ENCODE assay signal across 1 cellular context in the genomic region with DNA sequence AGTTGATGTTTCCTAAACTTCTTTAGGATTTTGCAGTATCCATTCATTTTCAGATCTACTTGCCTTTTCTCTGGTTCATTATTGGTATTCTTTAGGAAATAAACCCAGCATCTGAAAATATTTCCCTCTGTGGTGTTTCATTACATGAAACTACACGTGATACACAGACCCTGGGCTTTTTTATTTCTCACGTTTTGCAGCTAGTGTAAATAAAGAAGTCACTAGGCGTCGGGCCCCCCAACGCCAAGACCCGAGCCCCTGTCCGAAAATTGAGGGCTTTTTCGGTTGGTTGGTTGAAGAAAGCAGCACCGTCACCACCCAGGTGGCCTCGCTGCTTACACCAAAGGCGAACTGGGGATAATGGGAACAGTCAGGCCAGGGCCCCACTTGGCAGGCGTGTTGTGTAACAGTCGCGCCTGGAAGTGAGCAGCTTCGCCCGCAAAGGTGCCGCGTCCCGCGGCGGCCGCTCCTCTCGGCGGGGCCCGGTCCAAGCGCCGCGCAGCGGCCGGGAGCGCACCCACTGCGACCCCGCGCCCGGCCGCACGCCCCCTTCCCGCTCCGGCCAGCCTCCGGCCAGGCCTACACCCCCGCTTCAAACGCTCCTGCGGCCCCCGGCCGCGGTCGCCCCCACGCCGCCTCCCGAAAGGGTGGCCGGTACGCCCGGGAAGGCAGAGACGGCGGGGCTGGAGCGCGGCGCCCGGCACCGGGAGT.
TF ChIP-seq lines count a peak whose summit lies in the region.

No MANE protein-coding gene starts in this region.

TF ChIP-seq in HEK293, 187 proteins besides CTCF, POLR2A, EP300 and RAD21 (continued from another document and continues in another):
- no peak for TF ChIP-seq ZNF174 (tag by site-specific recombination; IDR thresholded peaks at IDR 0.05)
- TF ChIP-seq ZNF558 (tag by site-specific recombination; IDR thresholded peaks at IDR 0.05), result no peak
- TF ChIP-seq ZNF677 (tag by site-specific recombination; IDR thresholded peaks at IDR 0.05), result no peak
- TF ChIP-seq ZNF561 (tag by site-specific recombination; IDR thresholded peaks at IDR 0.05; ENCODE audit: borderline replicate concordance), result no peak
- TF ChIP-seq ZNF146 (tag by site-specific recombination; IDR thresholded peaks at IDR 0.05), result no peak
- TF ChIP-seq, protein P1, sequence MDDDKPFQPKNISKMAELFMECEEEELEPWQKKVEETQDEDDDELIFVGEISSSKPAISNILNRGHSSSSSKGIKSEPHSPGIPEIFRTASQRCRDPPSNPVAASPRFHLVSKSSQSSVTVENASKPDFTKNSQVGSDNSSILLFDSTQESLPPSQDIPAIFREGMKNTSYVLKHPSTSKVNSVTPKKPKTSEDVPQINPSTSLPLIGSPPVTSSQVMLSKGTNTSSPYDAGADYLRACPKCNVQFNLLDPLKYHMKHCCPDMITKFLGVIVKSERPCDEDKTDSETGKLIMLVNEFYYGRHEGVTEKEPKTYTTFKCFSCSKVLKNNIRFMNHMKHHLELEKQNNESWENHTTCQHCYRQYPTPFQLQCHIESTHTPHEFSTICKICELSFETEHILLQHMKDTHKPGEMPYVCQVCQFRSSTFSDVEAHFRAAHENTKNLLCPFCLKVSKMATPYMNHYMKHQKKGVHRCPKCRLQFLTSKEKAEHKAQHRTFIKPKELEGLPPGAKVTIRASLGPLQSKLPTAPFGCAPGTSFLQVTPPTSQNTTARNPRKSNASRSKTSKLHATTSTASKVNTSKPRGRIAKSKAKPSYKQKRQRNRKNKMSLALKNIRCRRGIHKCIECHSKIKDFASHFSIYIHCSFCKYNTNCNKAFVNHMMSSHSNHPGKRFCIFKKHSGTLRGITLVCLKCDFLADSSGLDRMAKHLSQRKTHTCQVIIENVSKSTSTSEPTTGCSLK (tag by site-specific recombination; IDR thresholded peaks at IDR 0.05), result no peak
- no peak for TF ChIP-seq ZNF311 (tag by site-specific recombination; IDR thresholded peaks at IDR 0.05; ENCODE audit: borderline replicate concordance)
- no peak for TF ChIP-seq ZNF426 (tag by site-specific recombination; IDR thresholded peaks at IDR 0.05)
- TF ChIP-seq, protein P2, sequence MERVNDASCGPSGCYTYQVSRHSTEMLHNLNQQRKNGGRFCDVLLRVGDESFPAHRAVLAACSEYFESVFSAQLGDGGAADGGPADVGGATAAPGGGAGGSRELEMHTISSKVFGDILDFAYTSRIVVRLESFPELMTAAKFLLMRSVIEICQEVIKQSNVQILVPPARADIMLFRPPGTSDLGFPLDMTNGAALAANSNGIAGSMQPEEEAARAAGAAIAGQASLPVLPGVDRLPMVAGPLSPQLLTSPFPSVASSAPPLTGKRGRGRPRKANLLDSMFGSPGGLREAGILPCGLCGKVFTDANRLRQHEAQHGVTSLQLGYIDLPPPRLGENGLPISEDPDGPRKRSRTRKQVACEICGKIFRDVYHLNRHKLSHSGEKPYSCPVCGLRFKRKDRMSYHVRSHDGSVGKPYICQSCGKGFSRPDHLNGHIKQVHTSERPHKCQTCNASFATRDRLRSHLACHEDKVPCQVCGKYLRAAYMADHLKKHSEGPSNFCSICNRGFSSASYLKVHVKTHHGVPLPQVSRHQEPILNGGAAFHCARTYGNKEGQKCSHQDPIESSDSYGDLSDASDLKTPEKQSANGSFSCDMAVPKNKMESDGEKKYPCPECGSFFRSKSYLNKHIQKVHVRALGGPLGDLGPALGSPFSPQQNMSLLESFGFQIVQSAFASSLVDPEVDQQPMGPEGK (tag by site-specific recombination; IDR thresholded peaks at IDR 0.05), result peak; percentile 56; the same call in 1 of the 2 replicates
- TF ChIP-seq, protein P3, sequence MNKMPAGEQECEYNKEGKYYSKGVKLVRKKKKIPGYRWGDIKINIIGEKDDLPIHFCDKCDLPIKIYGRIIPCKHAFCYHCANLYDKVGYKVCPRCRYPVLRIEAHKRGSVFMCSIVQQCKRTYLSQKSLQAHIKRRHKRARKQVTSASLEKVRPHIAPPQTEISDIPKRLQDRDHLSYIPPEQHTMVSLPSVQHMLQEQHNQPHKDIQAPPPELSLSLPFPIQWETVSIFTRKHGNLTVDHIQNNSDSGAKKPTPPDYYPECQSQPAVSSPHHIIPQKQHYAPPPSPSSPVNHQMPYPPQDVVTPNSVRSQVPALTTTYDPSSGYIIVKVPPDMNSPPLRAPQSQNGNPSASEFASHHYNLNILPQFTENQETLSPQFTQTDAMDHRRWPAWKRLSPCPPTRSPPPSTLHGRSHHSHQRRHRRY (tag by site-specific recombination; IDR thresholded peaks at IDR 0.05), result no peak
- TF ChIP-seq, protein P4, sequence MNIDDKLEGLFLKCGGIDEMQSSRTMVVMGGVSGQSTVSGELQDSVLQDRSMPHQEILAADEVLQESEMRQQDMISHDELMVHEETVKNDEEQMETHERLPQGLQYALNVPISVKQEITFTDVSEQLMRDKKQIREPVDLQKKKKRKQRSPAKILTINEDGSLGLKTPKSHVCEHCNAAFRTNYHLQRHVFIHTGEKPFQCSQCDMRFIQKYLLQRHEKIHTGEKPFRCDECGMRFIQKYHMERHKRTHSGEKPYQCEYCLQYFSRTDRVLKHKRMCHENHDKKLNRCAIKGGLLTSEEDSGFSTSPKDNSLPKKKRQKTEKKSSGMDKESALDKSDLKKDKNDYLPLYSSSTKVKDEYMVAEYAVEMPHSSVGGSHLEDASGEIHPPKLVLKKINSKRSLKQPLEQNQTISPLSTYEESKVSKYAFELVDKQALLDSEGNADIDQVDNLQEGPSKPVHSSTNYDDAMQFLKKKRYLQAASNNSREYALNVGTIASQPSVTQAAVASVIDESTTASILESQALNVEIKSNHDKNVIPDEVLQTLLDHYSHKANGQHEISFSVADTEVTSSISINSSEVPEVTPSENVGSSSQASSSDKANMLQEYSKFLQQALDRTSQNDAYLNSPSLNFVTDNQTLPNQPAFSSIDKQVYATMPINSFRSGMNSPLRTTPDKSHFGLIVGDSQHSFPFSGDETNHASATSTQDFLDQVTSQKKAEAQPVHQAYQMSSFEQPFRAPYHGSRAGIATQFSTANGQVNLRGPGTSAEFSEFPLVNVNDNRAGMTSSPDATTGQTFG (tag by site-specific recombination; IDR thresholded peaks at IDR 0.05; ENCODE audit: borderline replicate concordance), result no peak
- TF ChIP-seq ZNF529 (tag by site-specific recombination; IDR thresholded peaks at IDR 0.05; ENCODE audit: insufficient replicate concordance), result no peak
- TF ChIP-seq, protein P5, sequence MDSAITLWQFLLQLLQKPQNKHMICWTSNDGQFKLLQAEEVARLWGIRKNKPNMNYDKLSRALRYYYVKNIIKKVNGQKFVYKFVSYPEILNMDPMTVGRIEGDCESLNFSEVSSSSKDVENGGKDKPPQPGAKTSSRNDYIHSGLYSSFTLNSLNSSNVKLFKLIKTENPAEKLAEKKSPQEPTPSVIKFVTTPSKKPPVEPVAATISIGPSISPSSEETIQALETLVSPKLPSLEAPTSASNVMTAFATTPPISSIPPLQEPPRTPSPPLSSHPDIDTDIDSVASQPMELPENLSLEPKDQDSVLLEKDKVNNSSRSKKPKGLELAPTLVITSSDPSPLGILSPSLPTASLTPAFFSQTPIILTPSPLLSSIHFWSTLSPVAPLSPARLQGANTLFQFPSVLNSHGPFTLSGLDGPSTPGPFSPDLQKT (IDR thresholded peaks at IDR 0.05; ENCODE audit: borderline replicate concordance, low read depth, low read length), result no peak
- TF ChIP-seq ZNF530 (tag by site-specific recombination; IDR thresholded peaks at IDR 0.05; ENCODE audit: low read depth), result no peak
- TF ChIP-seq, protein P6, sequence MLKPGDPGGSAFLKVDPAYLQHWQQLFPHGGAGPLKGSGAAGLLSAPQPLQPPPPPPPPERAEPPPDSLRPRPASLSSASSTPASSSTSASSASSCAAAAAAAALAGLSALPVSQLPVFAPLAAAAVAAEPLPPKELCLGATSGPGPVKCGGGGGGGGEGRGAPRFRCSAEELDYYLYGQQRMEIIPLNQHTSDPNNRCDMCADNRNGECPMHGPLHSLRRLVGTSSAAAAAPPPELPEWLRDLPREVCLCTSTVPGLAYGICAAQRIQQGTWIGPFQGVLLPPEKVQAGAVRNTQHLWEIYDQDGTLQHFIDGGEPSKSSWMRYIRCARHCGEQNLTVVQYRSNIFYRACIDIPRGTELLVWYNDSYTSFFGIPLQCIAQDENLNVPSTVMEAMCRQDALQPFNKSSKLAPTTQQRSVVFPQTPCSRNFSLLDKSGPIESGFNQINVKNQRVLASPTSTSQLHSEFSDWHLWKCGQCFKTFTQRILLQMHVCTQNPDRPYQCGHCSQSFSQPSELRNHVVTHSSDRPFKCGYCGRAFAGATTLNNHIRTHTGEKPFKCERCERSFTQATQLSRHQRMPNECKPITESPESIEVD (tag by site-specific recombination; IDR thresholded peaks at IDR 0.05), result no peak
- TF ChIP-seq, protein P7, sequence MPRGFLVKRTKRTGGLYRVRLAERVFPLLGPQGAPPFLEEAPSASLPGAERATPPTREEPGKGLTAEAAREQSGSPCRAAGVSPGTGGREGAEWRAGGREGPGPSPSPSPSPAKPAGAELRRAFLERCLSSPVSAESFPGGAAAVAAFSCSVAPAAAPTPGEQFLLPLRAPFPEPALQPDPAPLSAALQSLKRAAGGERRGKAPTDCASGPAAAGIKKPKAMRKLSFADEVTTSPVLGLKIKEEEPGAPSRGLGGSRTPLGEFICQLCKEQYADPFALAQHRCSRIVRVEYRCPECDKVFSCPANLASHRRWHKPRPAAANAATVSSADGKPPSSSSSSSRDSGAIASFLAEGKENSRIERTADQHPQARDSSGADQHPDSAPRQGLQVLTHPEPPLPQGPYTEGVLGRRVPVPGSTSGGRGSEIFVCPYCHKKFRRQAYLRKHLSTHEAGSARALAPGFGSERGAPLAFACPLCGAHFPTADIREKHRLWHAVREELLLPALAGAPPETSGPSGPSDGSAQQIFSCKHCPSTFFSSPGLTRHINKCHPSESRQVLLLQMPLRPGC (tag by site-specific recombination; IDR thresholded peaks at IDR 0.05), result no peak
- TF ChIP-seq ZNF132 (tag by site-specific recombination; IDR thresholded peaks at IDR 0.05; ENCODE audit: borderline replicate concordance), result no peak
- TF ChIP-seq, protein P8, sequence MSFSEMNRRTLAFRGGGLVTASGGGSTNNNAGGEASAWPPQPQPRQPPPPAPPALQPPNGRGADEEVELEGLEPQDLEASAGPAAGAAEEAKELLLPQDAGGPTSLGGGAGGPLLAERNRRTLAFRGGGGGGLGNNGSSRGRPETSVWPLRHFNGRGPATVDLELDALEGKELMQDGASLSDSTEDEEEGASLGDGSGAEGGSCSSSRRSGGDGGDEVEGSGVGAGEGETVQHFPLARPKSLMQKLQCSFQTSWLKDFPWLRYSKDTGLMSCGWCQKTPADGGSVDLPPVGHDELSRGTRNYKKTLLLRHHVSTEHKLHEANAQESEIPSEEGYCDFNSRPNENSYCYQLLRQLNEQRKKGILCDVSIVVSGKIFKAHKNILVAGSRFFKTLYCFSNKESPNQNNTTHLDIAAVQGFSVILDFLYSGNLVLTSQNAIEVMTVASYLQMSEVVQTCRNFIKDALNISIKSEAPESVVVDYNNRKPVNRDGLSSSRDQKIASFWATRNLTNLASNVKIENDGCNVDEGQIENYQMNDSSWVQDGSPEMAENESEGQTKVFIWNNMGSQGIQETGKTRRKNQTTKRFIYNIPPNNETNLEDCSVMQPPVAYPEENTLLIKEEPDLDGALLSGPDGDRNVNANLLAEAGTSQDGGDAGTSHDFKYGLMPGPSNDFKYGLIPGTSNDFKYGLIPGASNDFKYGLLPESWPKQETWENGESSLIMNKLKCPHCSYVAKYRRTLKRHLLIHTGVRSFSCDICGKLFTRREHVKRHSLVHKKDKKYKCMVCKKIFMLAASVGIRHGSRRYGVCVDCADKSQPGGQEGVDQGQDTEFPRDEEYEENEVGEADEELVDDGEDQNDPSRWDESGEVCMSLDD (tag by site-specific recombination; IDR thresholded peaks at IDR 0.05), result peak; percentile 64; the same call in 1 of the 2 replicates
- peak; percentile 59; the same call in 1 of the 2 replicates for TF ChIP-seq ZNF76 (tag by site-specific recombination; IDR thresholded peaks at IDR 0.05; ENCODE audit: borderline replicate concordance, low read depth)
- no peak for TF ChIP-seq ZNF37A (tag by site-specific recombination; IDR thresholded peaks at IDR 0.05)
- no peak for TF ChIP-seq ZFHX2 (tag by site-specific recombination; conservative IDR thresholded peaks at IDR 0.05)
- no peak for TF ChIP-seq ZNF391 (tag by site-specific recombination; IDR thresholded peaks at IDR 0.05; ENCODE audit: borderline replicate concordance, low read depth)
- no peak for TF ChIP-seq ZNF791 (tag by site-specific recombination; IDR thresholded peaks at IDR 0.05)
- no peak for TF ChIP-seq ZNF324 (tag by site-specific recombination; IDR thresholded peaks at IDR 0.05)
- TF ChIP-seq, protein P9, sequence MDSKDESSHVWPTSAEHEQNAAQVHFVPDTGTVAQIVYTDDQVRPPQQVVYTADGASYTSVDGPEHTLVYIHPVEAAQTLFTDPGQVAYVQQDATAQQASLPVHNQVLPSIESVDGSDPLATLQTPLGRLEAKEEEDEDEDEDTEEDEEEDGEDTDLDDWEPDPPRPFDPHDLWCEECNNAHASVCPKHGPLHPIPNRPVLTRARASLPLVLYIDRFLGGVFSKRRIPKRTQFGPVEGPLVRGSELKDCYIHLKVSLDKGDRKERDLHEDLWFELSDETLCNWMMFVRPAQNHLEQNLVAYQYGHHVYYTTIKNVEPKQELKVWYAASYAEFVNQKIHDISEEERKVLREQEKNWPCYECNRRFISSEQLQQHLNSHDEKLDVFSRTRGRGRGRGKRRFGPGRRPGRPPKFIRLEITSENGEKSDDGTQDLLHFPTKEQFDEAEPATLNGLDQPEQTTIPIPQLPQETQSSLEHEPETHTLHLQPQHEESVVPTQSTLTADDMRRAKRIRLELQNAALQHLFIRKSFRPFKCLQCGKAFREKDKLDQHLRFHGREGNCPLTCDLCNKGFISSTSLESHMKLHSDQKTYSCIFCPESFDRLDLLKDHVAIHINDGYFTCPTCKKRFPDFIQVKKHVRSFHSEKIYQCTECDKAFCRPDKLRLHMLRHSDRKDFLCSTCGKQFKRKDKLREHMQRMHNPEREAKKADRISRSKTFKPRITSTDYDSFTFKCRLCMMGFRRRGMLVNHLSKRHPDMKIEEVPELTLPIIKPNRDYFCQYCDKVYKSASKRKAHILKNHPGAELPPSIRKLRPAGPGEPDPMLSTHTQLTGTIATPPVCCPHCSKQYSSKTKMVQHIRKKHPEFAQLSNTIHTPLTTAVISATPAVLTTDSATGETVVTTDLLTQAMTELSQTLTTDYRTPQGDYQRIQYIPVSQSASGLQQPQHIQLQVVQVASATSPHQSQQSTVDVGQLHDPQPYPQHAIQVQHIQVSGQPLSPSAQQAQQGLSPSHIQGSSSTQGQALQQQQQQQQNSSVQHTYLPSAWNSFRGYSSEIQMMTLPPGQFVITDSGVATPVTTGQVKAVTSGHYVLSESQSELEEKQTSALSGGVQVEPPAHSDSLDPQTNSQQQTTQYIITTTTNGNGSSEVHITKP (tag by site-specific recombination; IDR thresholded peaks at IDR 0.05), result no peak; the same call in 1 of the 2 replicates
- TF ChIP-seq SETDB1 (IDR thresholded peaks at IDR 0.05; ENCODE audit: insufficient read length, low read length), result no peak
- no peak for TF ChIP-seq IKZF3 (tag by site-specific recombination; IDR thresholded peaks at IDR 0.05)
- TF ChIP-seq HOXA7 (CRISPR knock-in tag; IDR thresholded peaks at IDR 0.05; ENCODE audit: borderline replicate concordance), result no peak
- no peak for TF ChIP-seq ZNF830 (tag by site-specific recombination; IDR thresholded peaks at IDR 0.05; ENCODE audit: low read depth)
- no peak for TF ChIP-seq KLF16 (tag by site-specific recombination; IDR thresholded peaks at IDR 0.05)
- no peak for TF ChIP-seq ZNF670 (tag by site-specific recombination; IDR thresholded peaks at IDR 0.05; ENCODE audit: low read depth)
- TF ChIP-seq MEIS1 (CRISPR knock-in tag; IDR thresholded peaks at IDR 0.05; ENCODE audit: borderline replicate concordance), result peak; percentile 23; the same call in 1 of the 2 replicates
- no peak for TF ChIP-seq ZNF341 (tag by site-specific recombination; IDR thresholded peaks at IDR 0.05; ENCODE audit: low read depth)
